ENCODE assay signal across 1 cellular context in genomic region chr1:43009274-43009673, GRCh38.
TF ChIP-seq lines count a peak whose summit lies in the region.

No MANE protein-coding gene starts in this region.

TF ChIP-seq in K562, 482 proteins besides CTCF, POLR2A, EP300 and RAD21 (continued from another document and continues in another):
- TF ChIP-seq, protein P1, sequence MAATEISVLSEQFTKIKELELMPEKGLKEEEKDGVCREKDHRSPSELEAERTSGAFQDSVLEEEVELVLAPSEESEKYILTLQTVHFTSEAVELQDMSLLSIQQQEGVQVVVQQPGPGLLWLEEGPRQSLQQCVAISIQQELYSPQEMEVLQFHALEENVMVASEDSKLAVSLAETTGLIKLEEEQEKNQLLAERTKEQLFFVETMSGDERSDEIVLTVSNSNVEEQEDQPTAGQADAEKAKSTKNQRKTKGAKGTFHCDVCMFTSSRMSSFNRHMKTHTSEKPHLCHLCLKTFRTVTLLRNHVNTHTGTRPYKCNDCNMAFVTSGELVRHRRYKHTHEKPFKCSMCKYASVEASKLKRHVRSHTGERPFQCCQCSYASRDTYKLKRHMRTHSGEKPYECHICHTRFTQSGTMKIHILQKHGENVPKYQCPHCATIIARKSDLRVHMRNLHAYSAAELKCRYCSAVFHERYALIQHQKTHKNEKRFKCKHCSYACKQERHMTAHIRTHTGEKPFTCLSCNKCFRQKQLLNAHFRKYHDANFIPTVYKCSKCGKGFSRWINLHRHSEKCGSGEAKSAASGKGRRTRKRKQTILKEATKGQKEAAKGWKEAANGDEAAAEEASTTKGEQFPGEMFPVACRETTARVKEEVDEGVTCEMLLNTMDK (IDR thresholded peaks at IDR 0.05; ENCODE audit: borderline replicate concordance, insufficient read depth, low read depth, low read length, poor library complexity, severe bottlenecking): no peak
- TF ChIP-seq XRCC4 (IDR thresholded peaks at IDR 0.05; ENCODE audit: extremely low read depth, insufficient read depth, insufficient read length): no peak
- no peak for TF ChIP-seq RFX1 (IDR thresholded peaks at IDR 0.05)
- TF ChIP-seq, protein P2, sequence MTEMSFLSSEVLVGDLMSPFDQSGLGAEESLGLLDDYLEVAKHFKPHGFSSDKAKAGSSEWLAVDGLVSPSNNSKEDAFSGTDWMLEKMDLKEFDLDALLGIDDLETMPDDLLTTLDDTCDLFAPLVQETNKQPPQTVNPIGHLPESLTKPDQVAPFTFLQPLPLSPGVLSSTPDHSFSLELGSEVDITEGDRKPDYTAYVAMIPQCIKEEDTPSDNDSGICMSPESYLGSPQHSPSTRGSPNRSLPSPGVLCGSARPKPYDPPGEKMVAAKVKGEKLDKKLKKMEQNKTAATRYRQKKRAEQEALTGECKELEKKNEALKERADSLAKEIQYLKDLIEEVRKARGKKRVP (CRISPR knock-in tag; IDR thresholded peaks at IDR 0.05): no peak
- TF ChIP-seq ZNF79 (CRISPR knock-in tag; IDR thresholded peaks at IDR 0.05; ENCODE audit: low read depth): no peak
- TF ChIP-seq HDAC3 (IDR thresholded peaks at IDR 0.05; ENCODE audit: borderline replicate concordance, partially characterized antibody): no peak
- TF ChIP-seq ZBTB2 (IDR thresholded peaks at IDR 0.05): no peak
- no peak for TF ChIP-seq ZNF583 (CRISPR knock-in tag; IDR thresholded peaks at IDR 0.05)
- TF ChIP-seq HOXB6 (CRISPR knock-in tag; IDR thresholded peaks at IDR 0.05; ENCODE audit: borderline replicate concordance): no peak
- TF ChIP-seq ZNF764 (CRISPR knock-in tag; IDR thresholded peaks at IDR 0.05; ENCODE audit: low read depth): no peak
- TF ChIP-seq SMARCE1 (IDR thresholded peaks at IDR 0.05): 0 out of 2 replicates have a peak, but pooled peaks have one; percentile 43
- TF ChIP-seq, protein P3, sequence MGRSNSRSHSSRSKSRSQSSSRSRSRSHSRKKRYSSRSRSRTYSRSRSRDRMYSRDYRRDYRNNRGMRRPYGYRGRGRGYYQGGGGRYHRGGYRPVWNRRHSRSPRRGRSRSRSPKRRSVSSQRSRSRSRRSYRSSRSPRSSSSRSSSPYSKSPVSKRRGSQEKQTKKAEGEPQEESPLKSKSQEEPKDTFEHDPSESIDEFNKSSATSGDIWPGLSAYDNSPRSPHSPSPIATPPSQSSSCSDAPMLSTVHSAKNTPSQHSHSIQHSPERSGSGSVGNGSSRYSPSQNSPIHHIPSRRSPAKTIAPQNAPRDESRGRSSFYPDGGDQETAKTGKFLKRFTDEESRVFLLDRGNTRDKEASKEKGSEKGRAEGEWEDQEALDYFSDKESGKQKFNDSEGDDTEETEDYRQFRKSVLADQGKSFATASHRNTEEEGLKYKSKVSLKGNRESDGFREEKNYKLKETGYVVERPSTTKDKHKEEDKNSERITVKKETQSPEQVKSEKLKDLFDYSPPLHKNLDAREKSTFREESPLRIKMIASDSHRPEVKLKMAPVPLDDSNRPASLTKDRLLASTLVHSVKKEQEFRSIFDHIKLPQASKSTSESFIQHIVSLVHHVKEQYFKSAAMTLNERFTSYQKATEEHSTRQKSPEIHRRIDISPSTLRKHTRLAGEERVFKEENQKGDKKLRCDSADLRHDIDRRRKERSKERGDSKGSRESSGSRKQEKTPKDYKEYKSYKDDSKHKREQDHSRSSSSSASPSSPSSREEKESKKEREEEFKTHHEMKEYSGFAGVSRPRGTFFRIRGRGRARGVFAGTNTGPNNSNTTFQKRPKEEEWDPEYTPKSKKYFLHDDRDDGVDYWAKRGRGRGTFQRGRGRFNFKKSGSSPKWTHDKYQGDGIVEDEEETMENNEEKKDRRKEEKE (IDR thresholded peaks at IDR 0.05; ENCODE audit: borderline replicate concordance in 1 of 2, control insufficient read depth in 1 of 2, low read depth in 2 of 2, low read length in 1 of 2): no peak
- no peak for TF ChIP-seq THAP7 (CRISPR knock-in tag; IDR thresholded peaks at IDR 0.05)
- no peak for TF ChIP-seq TSHZ1 (CRISPR knock-in tag; IDR thresholded peaks at IDR 0.05)
- TF ChIP-seq PYGO2 (tag; IDR thresholded peaks at IDR 0.05): no peak
- peak; percentile 66 for TF ChIP-seq MEIS2 (IDR thresholded peaks at IDR 0.05; ENCODE audit: partially characterized antibody)
- no peak for TF ChIP-seq SMC3 (conservative IDR thresholded peaks at IDR 0.05; ENCODE audit: insufficient read depth, low read depth, low read length)
- no peak for TF ChIP-seq MTF1 (CRISPR knock-in tag; IDR thresholded peaks at IDR 0.05; ENCODE audit: borderline replicate concordance)
- no peak for TF ChIP-seq PHF21A (IDR thresholded peaks at IDR 0.05; ENCODE audit: borderline replicate concordance, low read depth)
- no peak for TF ChIP-seq TAF15 (IDR thresholded peaks at IDR 0.05; ENCODE audit: low read depth, low read length)
- TF ChIP-seq, protein P4, sequence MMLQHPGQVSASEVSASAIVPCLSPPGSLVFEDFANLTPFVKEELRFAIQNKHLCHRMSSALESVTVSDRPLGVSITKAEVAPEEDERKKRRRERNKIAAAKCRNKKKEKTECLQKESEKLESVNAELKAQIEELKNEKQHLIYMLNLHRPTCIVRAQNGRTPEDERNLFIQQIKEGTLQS (IDR thresholded peaks at IDR 0.05): no peak
- TF ChIP-seq, protein P4 (CRISPR knock-in tag; conservative IDR thresholded peaks at IDR 0.05): no peak
- TF ChIP-seq SP1 (CRISPR knock-in tag; IDR thresholded peaks at IDR 0.05): no peak; the same call in 1 of the 2 replicates
- TF ChIP-seq ZNF165 (CRISPR knock-in tag; IDR thresholded peaks at IDR 0.05; ENCODE audit: borderline replicate concordance): no peak
- no peak for TF ChIP-seq E2F8 (IDR thresholded peaks at IDR 0.05; ENCODE audit: low read depth, partially characterized antibody)
- TF ChIP-seq SRF (CRISPR knock-in tag; IDR thresholded peaks at IDR 0.05): no peak
- no peak for TF ChIP-seq TEAD1 (CRISPR knock-in tag; IDR thresholded peaks at IDR 0.05)
- no peak for TF ChIP-seq PML (IDR thresholded peaks at IDR 0.05; ENCODE audit: low read length)
- no peak for TF ChIP-seq FOXP1 (CRISPR knock-in tag; IDR thresholded peaks at IDR 0.05)
- TF ChIP-seq RAD51 (IDR thresholded peaks at IDR 0.05; ENCODE audit: borderline replicate concordance, low read depth): no peak
- TF ChIP-seq MYBL2 (IDR thresholded peaks at IDR 0.05; ENCODE audit: low read depth): no peak
- TF ChIP-seq MYBL2 (CRISPR knock-in tag; IDR thresholded peaks at IDR 0.05; ENCODE audit: borderline replicate concordance): no peak
- TF ChIP-seq HBP1 (CRISPR knock-in tag; IDR thresholded peaks at IDR 0.05): no peak
- no peak for TF ChIP-seq CCAR2 (IDR thresholded peaks at IDR 0.05; ENCODE audit: low read depth, low read length)
- TF ChIP-seq CSDE1 (IDR thresholded peaks at IDR 0.05): no peak
- TF ChIP-seq MED1 (CRISPR knock-in tag; IDR thresholded peaks at IDR 0.05; ENCODE audit: borderline replicate concordance): no peak
- no peak for TF ChIP-seq ZNF280B (CRISPR knock-in tag; IDR thresholded peaks at IDR 0.05)
- no peak for TF ChIP-seq GATA2 (CRISPR knock-in tag; IDR thresholded peaks at IDR 0.05)
- TF ChIP-seq ARID1B (IDR thresholded peaks at IDR 0.05): peak; percentile 63; the same call in 1 of the 2 replicates
- no peak for TF ChIP-seq RFX7 (CRISPR knock-in tag; IDR thresholded peaks at IDR 0.05)
- TF ChIP-seq, protein P5, sequence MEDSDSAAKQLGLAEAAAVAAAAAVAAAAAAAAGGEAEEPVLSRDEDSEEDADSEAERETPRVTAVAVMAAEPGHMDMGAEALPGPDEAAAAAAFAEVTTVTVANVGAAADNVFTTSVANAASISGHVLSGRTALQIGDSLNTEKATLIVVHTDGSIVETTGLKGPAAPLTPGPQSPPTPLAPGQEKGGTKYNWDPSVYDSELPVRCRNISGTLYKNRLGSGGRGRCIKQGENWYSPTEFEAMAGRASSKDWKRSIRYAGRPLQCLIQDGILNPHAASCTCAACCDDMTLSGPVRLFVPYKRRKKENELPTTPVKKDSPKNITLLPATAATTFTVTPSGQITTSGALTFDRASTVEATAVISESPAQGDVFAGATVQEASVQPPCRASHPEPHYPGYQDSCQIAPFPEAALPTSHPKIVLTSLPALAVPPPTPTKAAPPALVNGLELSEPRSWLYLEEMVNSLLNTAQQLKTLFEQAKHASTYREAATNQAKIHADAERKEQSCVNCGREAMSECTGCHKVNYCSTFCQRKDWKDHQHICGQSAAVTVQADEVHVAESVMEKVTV (CRISPR knock-in tag; IDR thresholded peaks at IDR 0.05): peak; percentile 20; the same call in 1 of the 2 replicates
- TF ChIP-seq SPI1 (IDR thresholded peaks at IDR 0.05; ENCODE audit: borderline replicate concordance, low read depth, low read length): peak; percentile 72; the same call in 1 of the 2 replicates
- TF ChIP-seq KLF6 (CRISPR knock-in tag; IDR thresholded peaks at IDR 0.05; ENCODE audit: borderline replicate concordance): 0 out of 2 replicates have a peak, but pooled peaks have one; percentile 57
